Comparison of ENCODE assay signal across 10 cellular contexts in genomic region chrX:56231706-56232105, GRCh38. TPM values are rescaled to one million over a fixed set of nuclear protein-coding genes. Genes with fewer than 3 reads are reported as not detected.
DNase-seq lines count a peak whose midpoint lies in the region; ATAC-seq, FAIRE-seq and TF ChIP-seq lines count a peak whose summit lies in the region.
"Had no signal": no experiment of that assay in that cellular context is flagged by ENCODE, and none has a peak within 500 bp of the region (broad histone marks: within the 10 kb centered on the region; RNA-seq: fewer than 3 reads in every experiment).

No MANE protein-coding gene starts in this region.

- peak overlapping the region; percentile 95 for H2AFZ ChIP-seq in PC-9

- H3K27me3 Mint-ChIP-seq in CD4-positive, CD25-positive, alpha-beta regulatory T cell, result no peaks in the 10 kb centered on the region
- peaks cover 26% of the 10 kb centered on the region for H3K27me3 Mint-ChIP-seq in nephron progenitor cell (ENCODE audit: low read depth, poor library complexity)

- peaks cover 5% of the 10 kb centered on the region; the same call in 1 of the 2 replicates for H3F3A ChIP-seq in PC-9 (ENCODE audit: insufficient read depth, low read depth)

- peak overlapping the region in 1 of 3 donors; percentile 12 for H3K27ac Mint-ChIP-seq in CD4-positive, CD25-positive, alpha-beta regulatory T cell
- no peak overlapping the region for H3K27ac Mint-ChIP-seq in nephron progenitor cell

- DNase-seq in CD4-positive, CD25-positive, alpha-beta regulatory T cell, result no peak
- DNase-seq in PC-9 (no peak), epithelial cell of proximal tubule (ENCODE audit: low read depth) (no peak), nephron progenitor cell (no peak), GM19239 (ENCODE audit: insufficient read length, low spot score) (no peak)
- no peak for DNase-seq in activated CD4-positive, CD25-positive, alpha-beta regulatory T cell (lab: John Stamatoyannopoulos, UW)
- DNase-seq: NCI-H1930 had no signal

- peak overlapping the region; percentile 43 to 86 (median 82) for H3K4me3 Mint-ChIP-seq in CD4-positive, CD25-positive, alpha-beta regulatory T cell
- peak overlapping the region; percentile 82 for H3K4me3 Mint-ChIP-seq in nephron progenitor cell

- FAIRE-seq in GM19239 (lab: Jason Lieb, UNC), result no peak
- FAIRE-seq: TTC549 had no signal

- ATAC-seq in CD4-positive, CD25-positive, alpha-beta regulatory T cell (ENCODE audit: low read depth in 2 of 2), result no peak
- ATAC-seq in GM21423 (IDR thresholded peaks at IDR 0.05; ENCODE audit: unreplicated experiment) (no peak), GM18858 (IDR thresholded peaks at IDR 0.05; ENCODE audit: unreplicated experiment) (no peak)

- peak overlapping the region; percentile 6 for H3K4me3 ChIP-seq in CD4-positive, CD25-positive, alpha-beta regulatory T cell (ENCODE audit: low read depth, low read length)
- peak overlapping the region; percentile 83; the same call in 1 of the 2 replicates for H3K4me3 ChIP-seq in PC-9
- peak overlapping the region; percentile 66 for H3K4me3 ChIP-seq in epithelial cell of proximal tubule (ENCODE audit: low read depth, low read length)

- H3K27ac ChIP-seq in CD4-positive, CD25-positive, alpha-beta regulatory T cell (ENCODE audit: insufficient read depth, low read length, poor library complexity, severe bottlenecking), result no peak overlapping the region
- H3K27ac ChIP-seq in PC-9, result no peak overlapping the region

- H3K9me3 Mint-ChIP-seq in CD4-positive, CD25-positive, alpha-beta regulatory T cell, result peaks cover 0 to 2% (median 0%) of the 10 kb centered on the region in 7 donors
- peaks cover 46% of the 10 kb centered on the region for H3K9me3 Mint-ChIP-seq in nephron progenitor cell

- peaks cover 1% of the 10 kb centered on the region for H3K27me3 ChIP-seq in CD4-positive, CD25-positive, alpha-beta regulatory T cell (ENCODE audit: control insufficient read depth, insufficient read depth, low read length)
- no peaks in the 10 kb centered on the region for H3K27me3 ChIP-seq in PC-9 (ENCODE audit: insufficient read depth, low read depth)

- intact Hi-C loops in PC-9 (cut with micrococcal nuclease; ENCODE audit: unreplicated experiment), result loop anchor here (2.0 to 10.0 kb wide), 6 partner anchors 39 to 514 kb away; partner anchors contain the start of gene RRAGB

- peaks cover 9% of the 10 kb centered on the region for H3K4me1 ChIP-seq in CD4-positive, CD25-positive, alpha-beta regulatory T cell (ENCODE audit: control insufficient read depth, insufficient read depth, low read length, poor library complexity, severe bottlenecking)
- peaks cover 42% of the 10 kb centered on the region for H3K4me1 ChIP-seq in PC-9 (replicated peaks; ENCODE audit: insufficient read depth)

- no peaks in the 10 kb centered on the region for H3K9me3 ChIP-seq in CD4-positive, CD25-positive, alpha-beta regulatory T cell (ENCODE audit: control insufficient read depth in 2 of 2, low read length in 2 of 2)
- H3K9me3 ChIP-seq in PC-9 (ENCODE audit: insufficient read depth, low read depth), result no peaks in the 10 kb centered on the region

- H3K9me2 ChIP-seq in PC-9 (ENCODE audit: insufficient read depth), result no peaks in the 10 kb centered on the region

- H3K79me2 ChIP-seq in PC-9 (ENCODE audit: low read depth), result peaks cover 17% of the 10 kb centered on the region

- peak overlapping the region; percentile 89 for H3K4me2 ChIP-seq in PC-9

- POLR2A ChIA-PET in PC-9 (lab: Charles Lee; ENCODE audit: unreplicated experiment), result interaction anchor here (0.6 to 0.7 kb wide), 7 partner anchors 24 to 764 kb away, joined by 3 to 11 read pairs (median 6); no protein-coding TSS in a partner anchor

- no peaks in the 10 kb centered on the region for H3K36me3 ChIP-seq in CD4-positive, CD25-positive, alpha-beta regulatory T cell (ENCODE audit: control insufficient read depth, insufficient read depth, low read length)
- no peaks in the 10 kb centered on the region for H3K36me3 ChIP-seq in PC-9 (ENCODE audit: low read depth)

- no peak for TF ChIP-seq CTCF in PC-9 (conservative IDR thresholded peaks at IDR 0.05)
- no peak for TF ChIP-seq CTCF in epithelial cell of proximal tubule (conservative IDR thresholded peaks at IDR 0.05; ENCODE audit: low read depth, low read length)
- no peak for TF ChIP-seq CTCF in nephron progenitor cell (IDR thresholded peaks at IDR 0.05)

- no peaks in the 10 kb centered on the region for H4K20me1 ChIP-seq in PC-9 (ENCODE audit: insufficient read depth)

- BruUV-seq in PC-9 (replicated peaks; lab: Mats Ljungman, UMichigan), result TSS peak; percentile 49

- peaks cover 0 to 15% (median 9%) of the 10 kb centered on the region in 4 donors for H3K4me1 Mint-ChIP-seq in CD4-positive, CD25-positive, alpha-beta regulatory T cell
- peaks cover 13% of the 10 kb centered on the region for H3K4me1 Mint-ChIP-seq in nephron progenitor cell

- H3K36me3 Mint-ChIP-seq in CD4-positive, CD25-positive, alpha-beta regulatory T cell, result no peaks in the 10 kb centered on the region
- H3K36me3 Mint-ChIP-seq in nephron progenitor cell (ENCODE audit: low read depth), result no peaks in the 10 kb centered on the region

- CTCF ChIA-PET in PC-9 (lab: Charles Lee), result interaction anchor here (0.8 to 1.4 kb wide), 4 partner anchors 107 to 747 kb away, joined by 3 to 4 read pairs (median 4); no protein-coding TSS in a partner anchor

RNA-seq across cellular contexts. Expression of gene KLF8, which starts 0.5 kb away (rescaled TPM):
- total RNA-seq in CD4-positive, CD25-positive, alpha-beta regulatory T cell, result 12.1 TPM
- polyA plus RNA-seq in CD4-positive, CD25-positive, alpha-beta regulatory T cell, result 1 to 10 TPM in 3 of 4 donors, under 1 TPM in 1; 0.42 to 2.2 (median 1.3) TPM
- total RNA-seq in PC-9 (2021) (92.7 and 93.2 TPM in 2 replicates), epithelial cell of proximal tubule (0.43 and 1.5 TPM in 2 replicates)

Comparison
In these comparisons a context has a peak if more than half of its experiments do, and no peak if none do; other contexts are left out.
1. H3K4me3 ChIP-seq: peak in every context shown above with its lines; median percentile 83 in PC-9; 66 in epithelial cell of proximal tubule; 6 in CD4-positive, CD25-positive, alpha-beta regulatory T cell.